12 cellular contexts compared by ENCODE assay signal in the genomic region with DNA sequence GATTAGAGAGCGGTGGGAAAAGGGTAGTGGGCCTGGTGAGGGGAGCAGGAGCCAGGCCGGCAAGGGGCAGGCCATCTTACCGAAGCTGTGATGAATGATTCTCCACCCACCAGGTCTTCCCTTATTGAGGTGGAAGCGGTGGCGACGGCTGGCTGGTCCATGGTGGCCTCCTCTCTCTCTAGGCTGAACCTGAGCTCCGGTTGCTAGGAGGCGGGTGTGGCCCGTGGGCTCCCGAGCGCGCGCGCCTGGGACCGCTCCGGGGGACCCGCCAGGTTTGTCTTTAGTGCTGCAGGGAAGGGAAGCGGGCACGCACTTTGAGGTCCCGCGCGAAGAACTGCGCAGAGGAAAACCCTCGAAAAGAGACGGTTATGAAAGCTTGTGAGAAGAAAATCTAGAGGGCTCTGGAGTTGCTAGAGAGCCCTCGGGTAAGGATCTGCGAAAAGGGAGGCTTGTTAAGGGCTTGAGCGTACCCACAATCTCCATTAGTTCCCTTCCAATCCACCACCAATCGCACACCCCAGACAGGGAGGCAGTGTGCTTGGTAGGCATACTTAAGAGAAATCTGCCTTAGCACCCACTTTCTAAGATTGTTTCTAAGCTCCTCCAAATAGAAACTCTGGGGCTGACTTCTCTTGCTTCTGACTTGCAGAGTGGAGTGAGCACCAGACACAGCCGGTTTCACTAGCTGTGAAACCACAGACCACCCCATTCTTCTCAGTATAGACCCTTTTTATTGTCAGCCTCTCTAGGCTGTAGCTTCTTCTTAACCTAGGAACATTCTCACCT. TPM values are rescaled to one million over a fixed set of nuclear protein-coding genes. Genes with fewer than 3 reads are reported as not detected.
A peak's percentile ranks its signal among the peaks of the same experiment; 100 is the strongest.
DNase-seq lines count a peak whose midpoint lies in the region; ATAC-seq and TF ChIP-seq lines count a peak whose summit lies in the region.
"Had no signal": no experiment of that assay in that cellular context is flagged by ENCODE, and none has a peak within 500 bp of the region (broad histone marks: within the 10 kb centered on the region; RNA-seq: fewer than 3 reads in every experiment).

A gene with protein sequence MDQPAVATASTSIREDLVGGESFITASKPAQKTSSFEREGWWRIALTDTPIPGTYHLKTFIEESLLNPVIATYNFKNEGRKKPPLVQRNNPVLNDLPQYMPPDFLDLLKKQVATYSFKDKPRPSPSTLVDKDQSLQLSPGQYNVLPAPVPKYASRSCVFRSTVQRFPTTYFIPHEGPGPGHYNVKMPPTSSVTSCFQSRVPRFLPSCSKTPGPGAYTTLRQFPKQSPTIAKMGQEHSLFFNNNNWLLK (minus strand): TSS at position 218 of the 786 bp plus-strand sequence. CDS start 57 bp downstream, at position 161.

- H3K9ac ChIP-seq in DND-41 (ENCODE audit: low read depth, low read length) (no peak within 1 kb of the TSS), GM23248 (no peak within 1 kb of the TSS; the same call in 1 of the 2 replicates)

- peaks cover 44% of the 10 kb centered on the region for H3K36me3 ChIP-seq in DND-41 (ENCODE audit: insufficient read depth, low read length)
- peaks cover 78% of the 10 kb centered on the region for H3K36me3 ChIP-seq in GM23248 (ENCODE audit: low read depth)
- peaks cover 2 to 17% (median 8%) of the 10 kb centered on the region in 3 experiments for H3K36me3 ChIP-seq in naive thymus-derived CD4-positive, alpha-beta T cell (ENCODE audit: control insufficient read depth in 2 of 3, insufficient read depth in 3 of 3, low read length in 3 of 3)

- H3K9me3 ChIP-seq in DND-41 (ENCODE audit: insufficient read depth, low read length, severe bottlenecking), result no peaks in the 10 kb centered on the region
- no peaks in the 10 kb centered on the region for H3K9me3 ChIP-seq in GM23248 (ENCODE audit: low read depth)
- no peaks in the 10 kb centered on the region for H3K9me3 ChIP-seq in naive thymus-derived CD4-positive, alpha-beta T cell (ENCODE audit: control insufficient read depth in 2 of 3, low read length in 3 of 3)

- CTCF ChIA-PET in activated CD8-positive, alpha-beta T cell treated with anti-CD3 and anti-CD28 coated beads, Interleukin-2, amount 10 ng/mL, durations not matched to agents 7 days and 5 days (lab: Charles Lee), result no interaction called here
- CTCF ChIA-PET in naive thymus-derived CD4-positive, alpha-beta T cell (lab: Charles Lee), result no interaction called here

- H3K36me3 Mint-ChIP-seq in activated CD8-positive, alpha-beta T cell treated with anti-CD3 and anti-CD28 coated beads, Interleukin-2, amount 10 ng/mL, durations not matched to agents 7 days and 5 days (ENCODE audit: low read depth), result peaks cover 44% of the 10 kb centered on the region
- peaks cover 4 to 47% (median 17%) of the 10 kb centered on the region in 5 donors for H3K36me3 Mint-ChIP-seq in naive thymus-derived CD4-positive, alpha-beta T cell

- peak within 1 kb of the TSS; percentile 82 for H3K27ac Mint-ChIP-seq in activated CD8-positive, alpha-beta T cell treated with anti-CD3 and anti-CD28 coated beads, Interleukin-2, amount 10 ng/mL, durations not matched to agents 7 days and 5 days
- peak within 1 kb of the TSS in 6 of 9 donors; percentile 33 to 86 (median 66) for H3K27ac Mint-ChIP-seq in naive thymus-derived CD4-positive, alpha-beta T cell

- H3K4me3 ChIP-seq in DND-41 (ENCODE audit: low read depth in 1 of 2, low read length in 2 of 2) (no peak within 1 kb of the TSS), GM23248 (no peak within 1 kb of the TSS)
- H3K4me3 ChIP-seq in naive thymus-derived CD4-positive, alpha-beta T cell (ENCODE audit: low read length), result no peak within 1 kb of the TSS

- peaks cover 2% of the 10 kb centered on the region; the same call in 1 of the 2 replicates for H3K79me2 ChIP-seq in DND-41 (ENCODE audit: insufficient read depth, low read length)
- H3K79me2 ChIP-seq in GM23248 (ENCODE audit: insufficient read depth), result peaks cover 23% of the 10 kb centered on the region

- H4K20me1 ChIP-seq in DND-41 (ENCODE audit: insufficient read depth, low read length) (peaks cover 19% of the 10 kb centered on the region), GM23248 (ENCODE audit: insufficient read depth) (peaks cover 10% of the 10 kb centered on the region; the same call in 1 of the 2 replicates)

- no peaks in the 10 kb centered on the region for H3K9me3 Mint-ChIP-seq in activated CD8-positive, alpha-beta T cell treated with anti-CD3 and anti-CD28 coated beads, Interleukin-2, amount 10 ng/mL, durations not matched to agents 7 days and 5 days (ENCODE audit: insufficient read depth)
- H3K9me3 Mint-ChIP-seq in naive thymus-derived CD4-positive, alpha-beta T cell, result peaks cover 0 to 2% (median 0%) of the 10 kb centered on the region in 11 donors

- no peaks in the 10 kb centered on the region for H3K4me1 ChIP-seq in DND-41 (ENCODE audit: insufficient read depth, low read length)
- H3K4me1 ChIP-seq in GM23248 (ENCODE audit: insufficient read depth), result no peaks in the 10 kb centered on the region
- H3K4me1 ChIP-seq in naive thymus-derived CD4-positive, alpha-beta T cell (ENCODE audit: control insufficient read depth in 2 of 2, insufficient read depth in 2 of 2, low read length in 2 of 2), result peaks cover 0 to 6% of the 10 kb centered on the region in 2 donors

- no peak within 1 kb of the TSS for H3K4me3 Mint-ChIP-seq in activated CD8-positive, alpha-beta T cell treated with anti-CD3 and anti-CD28 coated beads, Interleukin-2, amount 10 ng/mL, durations not matched to agents 7 days and 5 days
- peak within 1 kb of the TSS in 1 of 10 donors; percentile 55 for H3K4me3 Mint-ChIP-seq in naive thymus-derived CD4-positive, alpha-beta T cell

- H2AFZ ChIP-seq in DND-41 (ENCODE audit: low read depth, low read length) (no peak within 1 kb of the TSS), GM23248 (no peak within 1 kb of the TSS)

- peaks cover 23% of the 10 kb centered on the region for H3K4me1 Mint-ChIP-seq in activated CD8-positive, alpha-beta T cell treated with anti-CD3 and anti-CD28 coated beads, Interleukin-2, amount 10 ng/mL, durations not matched to agents 7 days and 5 days (ENCODE audit: low read depth)
- H3K4me1 Mint-ChIP-seq in naive thymus-derived CD4-positive, alpha-beta T cell, result peaks cover 0 to 12% (median 5%) of the 10 kb centered on the region in 7 donors

- in situ Hi-C loops in GM23248 (cut with MboI), result loop anchor here (10.0 kb wide), 1 partner anchor 160 kb away; no protein-coding TSS in a partner anchor

- DNase-seq in DND-41, result no peak
- no peak for DNase-seq in GM23248
- no peak for DNase-seq in activated CD8-positive, alpha-beta T cell treated with anti-CD3 and anti-CD28 coated beads, Interleukin-2, amount 10 ng/mL, durations not matched to agents 7 days and 5 days
- no peak for DNase-seq in naive thymus-derived CD4-positive, alpha-beta T cell
- no peak for DNase-seq in midbrain (lab: John Stamatoyannopoulos, UW)
- no peak for DNase-seq in central memory CD4-positive, alpha-beta T cell
- DNase-seq in NCI-H774 (lab: John Stamatoyannopoulos, UW), result no peak
- DNase-seq: activated CD4-positive, alpha-beta T cell treated with anti-CD3 and anti-CD28 coated beads, Interleukin-2, amount 50 U/mL, for 4 hours; amniotic stem cell; NCI-H2227 treated with DMSO at 0.1 percent for 48 hours; SHP77 treated with DMSO at 0.1 percent for 48 hours had no signal

- POLR2A ChIA-PET in activated CD8-positive, alpha-beta T cell treated with anti-CD3 and anti-CD28 coated beads, Interleukin-2, amount 10 ng/mL, durations not matched to agents 7 days and 5 days (lab: Charles Lee), result interaction anchor here (1.5 kb wide), 1 partner anchor 10 kb away, joined by 6 read pairs; no protein-coding TSS in a partner anchor
- POLR2A ChIA-PET in naive thymus-derived CD4-positive, alpha-beta T cell (lab: Charles Lee), result no interaction called here

- H3K4me2 ChIP-seq in DND-41 (ENCODE audit: insufficient read depth, low read length) (no peak within 1 kb of the TSS), GM23248 (ENCODE audit: unreplicated experiment) (no peak within 1 kb of the TSS)

- H3K9me2 ChIP-seq in GM23248 (ENCODE audit: insufficient read depth), result no peaks in the 10 kb centered on the region

- no peak for TF ChIP-seq CTCF in DND-41 (IDR thresholded peaks at IDR 0.05; ENCODE audit: borderline replicate concordance, extremely low read depth, low read length, poor library complexity, severe bottlenecking)

- no peaks in the 10 kb centered on the region for H3K27me3 ChIP-seq in DND-41 (ENCODE audit: insufficient read depth, low read length, poor library complexity)
- H3K27me3 ChIP-seq in GM23248 (replicated peaks; ENCODE audit: insufficient read depth), result no peaks in the 10 kb centered on the region
- no peaks in the 10 kb centered on the region for H3K27me3 ChIP-seq in naive thymus-derived CD4-positive, alpha-beta T cell (ENCODE audit: control insufficient read depth in 2 of 2, insufficient read depth in 2 of 2, low read length in 2 of 2)

- no peaks in the 10 kb centered on the region for H3K27me3 Mint-ChIP-seq in activated CD8-positive, alpha-beta T cell treated with anti-CD3 and anti-CD28 coated beads, Interleukin-2, amount 10 ng/mL, durations not matched to agents 7 days and 5 days (ENCODE audit: low read depth)
- H3K27me3 Mint-ChIP-seq in naive thymus-derived CD4-positive, alpha-beta T cell, result no peaks in the 10 kb centered on the region

- H3F3A ChIP-seq in GM23248 (ENCODE audit: insufficient read depth), result peaks cover 89% of the 10 kb centered on the region

- ATAC-seq in DND-41 (ENCODE audit: insufficient read depth, low read depth) (peak; percentile 64), GM18873 (IDR thresholded peaks at IDR 0.05; ENCODE audit: low FRiP score, unreplicated experiment) (no peak)
- peak; percentile 70 for ATAC-seq in activated CD8-positive, alpha-beta T cell treated with anti-CD3 and anti-CD28 coated beads, Interleukin-2, amount 10 ng/mL, durations not matched to agents 7 days and 5 days
- ATAC-seq in naive thymus-derived CD4-positive, alpha-beta T cell, result peak; percentile 45

- 85 to 86% methylated on average over 30 of the region's 30 CpGs for WGBS in GM23248 (ENCODE audit: low coverage in 1 of 2, low lambda C conversion rate in 2 of 2, missing lambda C conversion rate in 2 of 2), 2 experiments

- 0 out of 2 replicates have a peak within 1 kb of the TSS, but pooled peaks have one; percentile 13 for H3K27ac ChIP-seq in DND-41 (ENCODE audit: low read length)
- peak within 1 kb of the TSS; percentile 24 for H3K27ac ChIP-seq in GM23248
- H3K27ac ChIP-seq in naive thymus-derived CD4-positive, alpha-beta T cell (ENCODE audit: low read depth, low read length), result no peak within 1 kb of the TSS

- intact Hi-C loops in naive thymus-derived CD4-positive, alpha-beta T cell (cut with micrococcal nuclease), result no loop called here

RNA-seq across cellular contexts. Expression of the gene that starts here (rescaled TPM):
- not detected in 2 replicates for total RNA-seq in GM23248 (2014; rRNA removed; shearing (Covaris generic))
- polyA plus RNA-seq in GM23248 (2016; fragmentation: Nextera tagmentation; extraction: Ambion mirVana), result not detected in 2 replicates
- under 1 TPM in 1 of 2 experiments, not detected in 1; 0.21 TPM for total RNA-seq in activated CD8-positive, alpha-beta T cell treated with anti-CD3 and anti-CD28 coated beads, Interleukin-2, amount 10 ng/mL, durations not matched to agents 7 days and 5 days
- total RNA-seq in naive thymus-derived CD4-positive, alpha-beta T cell, result under 1 TPM in 3 of 5 experiments, not detected in 2; 0.24 to 0.95 (median 0.73) TPM
- not detected for polyA plus RNA-seq in naive thymus-derived CD4-positive, alpha-beta T cell

Comparison
In these comparisons a context has a peak if more than half of its experiments do, and no peak if none do; other contexts are left out.
1. Peak in ATAC-seq in activated CD8-positive, alpha-beta T cell treated with anti-CD3 and anti-CD28 coated beads, Interleukin-2, amount 10 ng/mL, durations not matched to agents 7 days and 5 days; RNA of the gene not detected or under 1 TPM.
2. Peak in ATAC-seq in naive thymus-derived CD4-positive, alpha-beta T cell; RNA of the gene not detected or under 1 TPM.